ENCODE assay signal across 22 cellular contexts in genomic region chr2:167345559-167345958, GRCh38. TPM values are rescaled to one million over a fixed set of nuclear protein-coding genes. Genes with fewer than 3 reads are reported as not detected.
DNase-seq lines count a peak whose midpoint lies in the region; ATAC-seq and TF ChIP-seq lines count a peak whose summit lies in the region.
"Had no signal": no experiment of that assay in that cellular context is flagged by ENCODE, and none has a peak within 500 bp of the region (broad histone marks: within the 10 kb centered on the region; RNA-seq: fewer than 3 reads in every experiment).

No MANE protein-coding gene starts in this region.

- H3K36me3 ChIP-seq in gastroesophageal sphincter: no peaks in the 10 kb centered on the region
- H3K36me3 ChIP-seq: BE2C had no signal

- 85 to 89% methylated on average over 2 of the region's 2 CpGs for WGBS in gastroesophageal sphincter (ENCODE audit: low coverage in 1 of 2), 2 donors

- no peaks in the 10 kb centered on the region for H3K9me3 ChIP-seq in gastroesophageal sphincter
- H3K9me3 ChIP-seq: BE2C had no signal

- TF ChIP-seq POLR2A in gastroesophageal sphincter (IDR thresholded peaks at IDR 0.05): no peak

- DNase-seq in NCI-H2107 treated with DMSO at 0.1 percent for 48 hours (lab: John Stamatoyannopoulos, UW; ENCODE audit: unreplicated experiment) (peak; percentile 27), NCI-H2107 (lab: John Stamatoyannopoulos, UW) (no peak), NCI-H1436 treated with DMSO at 0.1 percent for 48 hours (lab: John Stamatoyannopoulos, UW) (peak; percentile 51), epithelial cell of proximal tubule (ENCODE audit: low read depth) (peak; percentile 66), renal cortical epithelial cell (ENCODE audit: low read depth) (peak; percentile 80), GDM1 (lab: John Stamatoyannopoulos, UW) (no peak)
- DNase-seq: BE2C; CD4-positive, CD25-positive, alpha-beta regulatory T cell; COR-L47; DMS153; EL; KBM-7; NCI-H1105; NCI-H69; PC-3; RPMI8226; SHP77 treated with DMSO at 0.1 percent for 48 hours; T-cell had no signal

- ATAC-seq in gastroesophageal sphincter: no peak
- ATAC-seq in GM18909 (IDR thresholded peaks at IDR 0.05; ENCODE audit: poor library complexity, unreplicated experiment): no peak
- ATAC-seq: HepG2, PC-3, SK-N-SH treated with all-trans-retinoic acid at 6 μM for 48 hours, T-cell had no signal

- no peak overlapping the region for H3K27ac ChIP-seq in gastroesophageal sphincter

- H3K4me3 ChIP-seq in epithelial cell of proximal tubule (ENCODE audit: low read depth, low read length): no peak overlapping the region
- H3K4me3 ChIP-seq in gastroesophageal sphincter: no peak overlapping the region

- no peaks in the 10 kb centered on the region for H3K27me3 ChIP-seq in gastroesophageal sphincter
- H3K27me3 ChIP-seq: BE2C had no signal

- TF ChIP-seq EP300 in gastroesophageal sphincter (IDR thresholded peaks at IDR 0.05): no peak

- TF ChIP-seq CTCF in epithelial cell of proximal tubule (conservative IDR thresholded peaks at IDR 0.05; ENCODE audit: low read depth, low read length): no peak
- no peak for TF ChIP-seq CTCF in gastroesophageal sphincter (IDR thresholded peaks at IDR 0.05)

- H3K4me1 ChIP-seq in gastroesophageal sphincter: no peaks in the 10 kb centered on the region
- H3K4me1 ChIP-seq: BE2C had no signal

RNA-seq across cellular contexts. Expression of gene B3GALT1, which starts 52.8 kb away (rescaled TPM):
- 0.69 and 0.87 TPM in 2 replicates for total RNA-seq in epithelial cell of proximal tubule
- total RNA-seq in renal cortical epithelial cell: 0.30 TPM in 1 of 2 replicates, not detected in the other
- total RNA-seq in gastroesophageal sphincter: under 1 TPM; 0.39 to 0.57 (median 0.50) TPM
- total RNA-seq: CD4-positive, CD25-positive, alpha-beta regulatory T cell had no signal

Comparison
In these comparisons a context has a peak if more than half of its experiments do, and no peak if none do; other contexts are left out.
1. DNase-seq: peak in NCI-H2107 treated with DMSO at 0.1 percent for 48 hours (single experiment), NCI-H1436 treated with DMSO at 0.1 percent for 48 hours (single experiment), epithelial cell of proximal tubule (single experiment) and renal cortical epithelial cell (single experiment); none in NCI-H2107 (single experiment) and GDM1 (single experiment).